ENCODE assay signal across 7 cellular contexts in genomic region chr9:35905912-35906679, GRCh38. TPM values are rescaled to one million over a fixed set of nuclear protein-coding genes. Genes with fewer than 3 reads are reported as not detected.
A peak's percentile ranks its signal among the peaks of the same experiment; 100 is the strongest.
DNase-seq lines count a peak whose midpoint lies in the region; ATAC-seq and TF ChIP-seq lines count a peak whose summit lies in the region.

Gene HRCT1, plus strand, starts transcription at chr9:35906202. Its CDS starts 86 bp downstream, at chr9:35906288.

- ATAC-seq in left cardiac atrium = peak; percentile 56 to 71
- ATAC-seq in CD8-positive, alpha-beta T cell = no peak

- POLR2A ChIA-PET in CD8-positive, alpha-beta T cell (lab: Charles Lee) = no interaction called here

- CTCF ChIA-PET in CD8-positive, alpha-beta T cell (lab: Charles Lee) = interaction anchor here (0.8 to 12.8 kb wide), 4 partner anchors 24 to 118 kb away, joined by 3 to 199 read pairs (median 4); no protein-coding TSS in a partner anchor

- no peaks in the 10 kb centered on the region for H3K36me3 ChIP-seq in HUES64 (ENCODE audit: insufficient read depth, low read length)
- no peaks in the 10 kb centered on the region for H3K36me3 ChIP-seq in CD8-positive, alpha-beta T cell (ENCODE audit: insufficient read depth, low read length)

- H3K9ac ChIP-seq in HUES64 (ENCODE audit: low read depth, low read length) = peak within 1 kb of the TSS; percentile 56; the same call in 1 of the 2 replicates

- intact Hi-C loops in left cardiac atrium (cut with DNase I) = loop anchor here in 1 of 2 donors (2.0 kb wide), 1 partner anchor 39 kb away; no protein-coding TSS in a partner anchor
- intact Hi-C loops in CD8-positive, alpha-beta T cell (cut with DNase I, micrococcal nuclease) = no loop called here

- peaks cover 38% of the 10 kb centered on the region for H3K4me1 ChIP-seq in HUES64 (ENCODE audit: insufficient read depth, low read length)
- H3K4me1 ChIP-seq in CD8-positive, alpha-beta T cell (ENCODE audit: insufficient read depth, low read length) = peaks cover 45% of the 10 kb centered on the region

- TF ChIP-seq CTCF in CD8-positive, alpha-beta T cell (IDR thresholded peaks at IDR 0.05) = no peak

- no peak within 1 kb of the TSS for H3K4me3 ChIP-seq in HUES64 (ENCODE audit: low read length)
- H3K4me3 ChIP-seq in skeletal muscle cell (ENCODE audit: low read depth, low read length) = no peak within 1 kb of the TSS
- no peak within 1 kb of the TSS for H3K4me3 ChIP-seq in CD8-positive, alpha-beta T cell (ENCODE audit: low read depth, low read length)

- no peaks in the 10 kb centered on the region for H3K36me3 Mint-ChIP-seq in CD8-positive, alpha-beta T cell

- peaks cover 4% of the 10 kb centered on the region for H3K27me3 Mint-ChIP-seq in CD8-positive, alpha-beta T cell (ENCODE audit: low read depth)

- H3K4me1 Mint-ChIP-seq in CD8-positive, alpha-beta T cell (ENCODE audit: low read depth) = peaks cover 42% of the 10 kb centered on the region

- peaks cover 2% of the 10 kb centered on the region; the same call in 1 of the 2 replicates for H3K27me3 ChIP-seq in HUES64 (ENCODE audit: insufficient read depth, low read length)
- H3K27me3 ChIP-seq in CD8-positive, alpha-beta T cell (ENCODE audit: insufficient read depth, low read length) = no peaks in the 10 kb centered on the region

- WGBS in HUES64 = 93% methylated on average over 27 of the region's 30 CpGs
- 30 to 53% (median 52%) methylated on average over 20 to 30 of the region's 30 CpGs for WGBS in adipose tissue, 3 donors

- H3K27ac ChIP-seq in HUES64 (ENCODE audit: low read depth, low read length) (peak within 1 kb of the TSS; percentile 81; the same call in 1 of the 2 replicates), adipose tissue (ENCODE audit: low read depth, low read length) (peak within 1 kb of the TSS; percentile 94)
- no peak within 1 kb of the TSS for H3K27ac ChIP-seq in CD8-positive, alpha-beta T cell (ENCODE audit: low read depth, low read length)

- no peak within 1 kb of the TSS for H3K4me3 Mint-ChIP-seq in CD8-positive, alpha-beta T cell

- H3K27ac Mint-ChIP-seq in CD8-positive, alpha-beta T cell = no peak within 1 kb of the TSS

- H3K9me3 Mint-ChIP-seq in CD8-positive, alpha-beta T cell = no peaks in the 10 kb centered on the region

- DNase-seq in left cardiac atrium (peak; percentile 95), skeletal muscle cell (ENCODE audit: low read depth) (peak; percentile 97), DMS114 treated with DMSO at 0.1 percent for 48 hours (lab: John Stamatoyannopoulos, UW; ENCODE audit: unreplicated experiment) (no peak), NCI-H1436 treated with DMSO at 0.1 percent for 48 hours (lab: John Stamatoyannopoulos, UW) (no peak)
- DNase-seq in CD8-positive, alpha-beta T cell = no peak

- no peaks in the 10 kb centered on the region for H3K9me3 ChIP-seq in HUES64 (ENCODE audit: insufficient read depth, low read depth, low read length)
- H3K9me3 ChIP-seq in CD8-positive, alpha-beta T cell (ENCODE audit: low read length) = no peaks in the 10 kb centered on the region

RNA-seq across cellular contexts. Expression of gene HRCT1, which starts in this region (rescaled TPM):
- polyA plus RNA-seq in HUES64 (2013, experiment 1 of 2) = not detected
- not detected for polyA plus RNA-seq in HUES64 (2013, experiment 2 of 2)
- 1 to 10 TPM; 3.6 to 9.4 (median 4.1) TPM for polyA plus RNA-seq in adipose tissue
- total RNA-seq in left cardiac atrium = 1 to 10 TPM; 4.6 to 9.3 TPM
- not detected for total RNA-seq in CD8-positive, alpha-beta T cell

Comparison
In these comparisons a context has a peak if more than half of its experiments do, and no peak if none do; other contexts are left out.
1. RNA of gene HRCT1 (total RNA-seq): 4.6 to 9.3 TPM in left cardiac atrium; not detected in CD8-positive, alpha-beta T cell; every median in the first group is over 4 times any median in the second.
2. DNase-seq: peak in left cardiac atrium (single experiment) and skeletal muscle cell (single experiment); none in DMS114 treated with DMSO at 0.1 percent for 48 hours (single experiment), CD8-positive, alpha-beta T cell (0 of 7) and NCI-H1436 treated with DMSO at 0.1 percent for 48 hours (single experiment).